Comparison of ENCODE assay signal across 1 cellular context in genomic region chr20:44678990-44679611, GRCh38.
TF ChIP-seq lines count a peak whose summit lies in the region.

No MANE protein-coding gene starts in this region.

TF ChIP-seq in WTC11, 78 proteins besides CTCF, POLR2A, EP300 and RAD21 (continued from another document):
- TF ChIP-seq ZNF425 (CRISPR knock-in tag; conservative IDR thresholded peaks at IDR 0.05), result no peak
- no peak for TF ChIP-seq AFF4 (CRISPR knock-in tag; IDR thresholded peaks at IDR 0.05; ENCODE audit: borderline replicate concordance)
- TF ChIP-seq ZNF281 (CRISPR knock-in tag; IDR thresholded peaks at IDR 0.05), result no peak
- TF ChIP-seq FOXK1 (CRISPR knock-in tag; IDR thresholded peaks at IDR 0.05), result no peak
- no peak for TF ChIP-seq ZSCAN18 (CRISPR knock-in tag; IDR thresholded peaks at IDR 0.05)
- TF ChIP-seq CDX4 (CRISPR knock-in tag; IDR thresholded peaks at IDR 0.05; ENCODE audit: borderline replicate concordance), result no peak
- TF ChIP-seq JAZF1 (CRISPR knock-in tag; IDR thresholded peaks at IDR 0.05), result no peak
- TF ChIP-seq HMGXB4 (CRISPR knock-in tag; IDR thresholded peaks at IDR 0.05), result no peak
- TF ChIP-seq ZNF121 (CRISPR knock-in tag; IDR thresholded peaks at IDR 0.05), result no peak
- TF ChIP-seq FOXP4 (CRISPR knock-in tag; IDR thresholded peaks at IDR 0.05), result no peak
